Comparison of ENCODE assay signal across 12 cellular contexts in genomic region chr19:43625918-43626579, GRCh38. TPM values are rescaled to one million over a fixed set of nuclear protein-coding genes. Genes with fewer than 3 reads are reported as not detected.
A peak's percentile ranks its signal among the peaks of the same experiment; 100 is the strongest.
DNase-seq lines count a peak whose midpoint lies in the region; ATAC-seq, FAIRE-seq and TF ChIP-seq lines count a peak whose summit lies in the region.
"Had no signal": no experiment of that assay in that cellular context is flagged by ENCODE, and none has a peak within 500 bp of the region (broad histone marks: within the 10 kb centered on the region; RNA-seq: fewer than 3 reads in every experiment).

No MANE protein-coding gene starts in this region.

- no peaks in the 10 kb centered on the region for H3K27me3 Mint-ChIP-seq in MCF 10A (ENCODE audit: insufficient read depth, unreplicated experiment)

- peaks cover 4% of the 10 kb centered on the region for H3K36me3 Mint-ChIP-seq in MCF 10A (ENCODE audit: insufficient read depth, unreplicated experiment)
- H3K36me3 Mint-ChIP-seq: CD14-positive monocyte; naive thymus-derived CD8-positive, alpha-beta T cell had no signal

- no peak for TF ChIP-seq CTCF in MCF 10A (IDR thresholded peaks at IDR 0.05; ENCODE audit: unreplicated experiment)
- TF ChIP-seq CTCF in mammary epithelial cell (conservative IDR thresholded peaks at IDR 0.05 in 1 of 2, IDR thresholded peaks at IDR 0.05 in 1 of 2; ENCODE audit: extremely low read depth in 1 of 2, insufficient read depth in 1 of 2, low read depth in 1 of 2, low read length in 2 of 2) = no peak
- peak; percentile 9 for TF ChIP-seq CTCF in brain microvascular endothelial cell (IDR thresholded peaks at IDR 0.05; ENCODE audit: low read depth, low read length, missing control alignments)

- H3K4me1 ChIP-seq in mammary epithelial cell (ENCODE audit: insufficient read depth, low read length) = no peaks in the 10 kb centered on the region

- H3K36me3 ChIP-seq in mammary epithelial cell (ENCODE audit: insufficient read depth, low read length) (no peaks in the 10 kb centered on the region), brain microvascular endothelial cell (replicated peaks) (no peaks in the 10 kb centered on the region)
- H3K36me3 ChIP-seq: heart right ventricle had no signal

- H3K4me3 ChIP-seq in mammary epithelial cell (replicated peaks in 1 of 3; ENCODE audit: insufficient read depth in 1 of 3, low read depth in 2 of 3, low read length in 3 of 3) (no peak overlapping the region), brain microvascular endothelial cell (ENCODE audit: low read depth, low read length) (no peak overlapping the region)
- H3K4me3 ChIP-seq: heart right ventricle had no signal

- H3K4me3 Mint-ChIP-seq in MCF 10A (ENCODE audit: unreplicated experiment) = no peak overlapping the region

- in situ Hi-C loops in mammary epithelial cell (cut with MboI; ENCODE audit: low sequenced_read_pairs in 2 of 2) (no loop called here), brain microvascular endothelial cell (cut with HindIII; ENCODE audit: low pct_ligation_motif_present, low sequenced_read_pairs) (no loop called here)

- TF ChIP-seq POLR2A in GM12892 (IDR thresholded peaks at IDR 0.05; ENCODE audit: low read depth, low read length) = no peak

- H3K9ac ChIP-seq in mammary epithelial cell (ENCODE audit: insufficient read depth, low read length) = no peak overlapping the region

- intact Hi-C loops in MCF 10A (cut with micrococcal nuclease) = no loop called here
- intact Hi-C loops in mammary epithelial cell (cut with micrococcal nuclease) = no loop called here

- dilution Hi-C loops in mammary epithelial cell (cut with HindIII; ENCODE audit: low sequenced_read_pairs) = no loop called here

- H3K27ac ChIP-seq in mammary epithelial cell (ENCODE audit: insufficient read depth, low read depth, low read length) (no peak overlapping the region), brain microvascular endothelial cell (no peak overlapping the region)
- H3K27ac ChIP-seq: heart right ventricle had no signal

- no TSS peak for BruUV-seq in MCF 10A (replicated peaks; lab: Mats Ljungman, UMichigan)
- BruUV-seq in mammary epithelial cell (replicated peaks; lab: Mats Ljungman, UMichigan) = no TSS peak

- no peak for FAIRE-seq in GM12892 (lab: Jason Lieb, UNC)

- DNase-seq in MCF 10A (ENCODE audit: unreplicated experiment) (peak; percentile 32), mammary epithelial cell (no peak), brain microvascular endothelial cell (no peak), foreskin melanocyte (no peak), GM12892 (ENCODE audit: insufficient read length) (no peak)
- DNase-seq in stimulated activated naive CD8-positive, alpha-beta T cell treated with anti-CD3 and anti-CD28 coated beads, Interleukin-15, Interleukin-2, amounts not matched to agents 100 U/mL and 50 U/mL, for 24 hours = peak; percentile 37
- DNase-seq: naive thymus-derived CD8-positive, alpha-beta T cell; NCI-H1417 had no signal

- no peak overlapping the region for H3K27ac Mint-ChIP-seq in MCF 10A (ENCODE audit: low read depth, unreplicated experiment)

- no peaks in the 10 kb centered on the region for H4K20me1 ChIP-seq in mammary epithelial cell (ENCODE audit: insufficient read depth, low read length)

- H3K27me3 ChIP-seq in mammary epithelial cell (ENCODE audit: insufficient read depth, low read length) (no peaks in the 10 kb centered on the region), brain microvascular endothelial cell (replicated peaks) (no peaks in the 10 kb centered on the region)

- no peaks in the 10 kb centered on the region for H3K9me3 ChIP-seq in mammary epithelial cell (replicated peaks; ENCODE audit: insufficient read depth, low read length)
- H3K9me3 ChIP-seq: heart right ventricle had no signal

- CTCF ChIA-PET in MCF 10A (lab: Yijun Ruan, JAX) (interaction anchor here (0.6 to 1.6 kb wide), 3 partner anchors 11 to 49 kb away, joined by 3 to 5 read pairs (median 3); no protein-coding TSS in a partner anchor), mammary epithelial cell (lab: Charles Lee; ENCODE audit: low non-redundant PET) (no interaction called here)

- no peak for ATAC-seq in stimulated activated naive CD8-positive, alpha-beta T cell treated with anti-CD3 and anti-CD28 coated beads, Interleukin-15, Interleukin-2, amounts not matched to agents 100 U/mL and 50 U/mL, for 24 hours
- ATAC-seq: naive thymus-derived CD8-positive, alpha-beta T cell; Panc1 had no signal

- 88% methylated on average over 5 of the region's 32 CpGs for WGBS in mammary epithelial cell (ENCODE audit: low coverage, missing lambda C conversion rate)

- no peak overlapping the region for H2AFZ ChIP-seq in mammary epithelial cell (ENCODE audit: low read depth, low read length)

- H3K9me3 Mint-ChIP-seq in MCF 10A (ENCODE audit: unreplicated experiment) = no peaks in the 10 kb centered on the region
- H3K9me3 Mint-ChIP-seq: naive thymus-derived CD8-positive, alpha-beta T cell had no signal

- peaks cover 4% of the 10 kb centered on the region for H3K4me1 Mint-ChIP-seq in MCF 10A (ENCODE audit: insufficient read depth, unreplicated experiment)

- no peaks in the 10 kb centered on the region for H3K79me2 ChIP-seq in mammary epithelial cell (ENCODE audit: insufficient read depth, low read length)

- POLR2A ChIA-PET in MCF 10A (lab: Yijun Ruan, JAX) = no interaction called here

- H3K4me2 ChIP-seq in mammary epithelial cell (ENCODE audit: insufficient read depth, low read depth, low read length) = no peak overlapping the region

RNA-seq across cellular contexts. Expression of gene ZNF428, which starts 6.6 kb away (rescaled TPM):
- 18.6 and 23.3 TPM in 2 replicates for total RNA-seq in MCF 10A (2022)
- total RNA-seq in mammary epithelial cell = 10 to 100 TPM; 17.0 to 19.0 TPM
- polyA plus RNA-seq in mammary epithelial cell = 12.9 TPM
- 1.9 TPM for polyA minus RNA-seq in mammary epithelial cell
- 15.3 TPM for polyA plus RNA-seq in GM12892 (2012; ENCODE audit: missing spikeins)

RNA-seq across cellular contexts. Expression of gene CADM4, which starts 13.6 kb away (rescaled TPM):
- 3.2 and 3.8 TPM in 2 replicates for total RNA-seq in MCF 10A (2022)
- 10 to 100 TPM; 11.7 to 12.8 TPM for total RNA-seq in mammary epithelial cell
- 4.5 TPM for polyA plus RNA-seq in mammary epithelial cell
- 1.9 TPM for polyA minus RNA-seq in mammary epithelial cell
- polyA plus RNA-seq in GM12892 (2012; ENCODE audit: missing spikeins) = not detected
- polyA plus RNA-seq: naive thymus-derived CD8-positive, alpha-beta T cell had no signal

RNA-seq across cellular contexts. Expression of gene SRRM5, which starts 14.2 kb away (rescaled TPM):
- total RNA-seq in MCF 10A (2022) (0.28 and 0.88 TPM in 2 replicates), mammary epithelial cell (under 1 TPM in 1 of 2 donors, not detected in 1; 0.24 TPM)
- 0.03 TPM for polyA plus RNA-seq in mammary epithelial cell
- not detected for polyA minus RNA-seq in mammary epithelial cell
- 0.34 TPM for polyA plus RNA-seq in GM12892 (2012; ENCODE audit: missing spikeins)
- total RNA-seq: temporal lobe had no signal
- polyA plus RNA-seq: CD14-positive monocyte had no signal

RNA-seq across cellular contexts. Expression of gene ZNF576, which starts 29.7 kb away (rescaled TPM):
- total RNA-seq in MCF 10A (2022) (13.2 and 18.4 TPM in 2 replicates), mammary epithelial cell (10 to 100 TPM; 10.3 to 15.5 TPM)
- 15.9 TPM for polyA plus RNA-seq in mammary epithelial cell
- polyA minus RNA-seq in mammary epithelial cell = 4.8 TPM
- 7.1 TPM for polyA plus RNA-seq in GM12892 (2012; ENCODE audit: missing spikeins)

RNA-seq across cellular contexts. Expression of gene IRGQ, which starts 30.1 kb away (rescaled TPM):
- 21.0 and 26.5 TPM in 2 replicates for total RNA-seq in MCF 10A (2022)
- total RNA-seq in mammary epithelial cell = 10 to 100 TPM; 23.5 to 31.2 TPM
- 10.2 TPM for polyA plus RNA-seq in mammary epithelial cell
- 35.9 TPM for polyA minus RNA-seq in mammary epithelial cell
- 4.8 TPM for polyA plus RNA-seq in GM12892 (2012; ENCODE audit: missing spikeins)

Comparison
In these comparisons a context has a peak if more than half of its experiments do, and no peak if none do; other contexts are left out.
1. DNase-seq: peak in MCF 10A (single experiment) and stimulated activated naive CD8-positive, alpha-beta T cell treated with anti-CD3 and anti-CD28 coated beads, Interleukin-15, Interleukin-2, amounts not matched to agents 100 U/mL and 50 U/mL, for 24 hours (single experiment); none in mammary epithelial cell (single experiment), brain microvascular endothelial cell (single experiment), foreskin melanocyte (single experiment) and GM12892 (single experiment).